1 cellular context compared by ENCODE assay signal in the genomic region with DNA sequence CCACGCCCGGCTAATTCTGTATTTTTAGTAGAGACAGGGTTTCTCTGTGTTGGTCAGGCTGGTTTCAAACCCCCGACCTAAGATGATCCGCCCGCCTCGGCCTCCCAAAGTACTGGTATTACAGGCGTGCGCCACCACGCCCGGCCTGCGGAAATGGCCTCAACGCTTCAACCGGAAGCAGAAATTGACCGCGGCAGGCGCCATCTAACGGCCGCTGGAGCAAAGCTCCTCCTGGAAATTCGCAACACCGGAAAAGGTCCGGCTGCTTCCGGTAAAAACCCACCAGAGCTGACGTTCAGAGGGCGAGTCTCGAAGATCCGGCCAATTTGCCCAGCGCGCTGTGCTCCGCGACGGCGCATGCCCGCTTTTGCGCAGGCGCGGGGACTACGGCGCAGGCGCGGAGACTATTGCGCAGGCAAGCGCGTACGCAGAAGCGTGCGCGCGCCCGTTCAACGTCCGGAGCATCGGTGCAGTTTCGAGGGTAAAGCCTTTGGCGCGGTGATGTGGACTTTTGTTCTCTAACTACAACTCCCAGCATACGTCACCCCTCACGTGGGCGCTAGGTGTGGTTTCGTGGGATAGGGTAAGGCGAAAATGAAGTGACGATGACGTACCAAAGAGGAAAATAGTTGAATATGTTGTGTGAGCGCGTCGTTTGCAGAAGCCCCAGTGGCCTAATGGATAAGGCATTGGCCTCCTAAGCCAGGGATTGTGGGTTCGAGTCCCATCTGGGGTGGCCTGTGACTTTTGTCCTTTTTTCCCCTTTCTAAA.
TF ChIP-seq lines count a peak whose summit lies in the region.

No MANE protein-coding gene starts in this region.

TF ChIP-seq in GM12878, 131 proteins besides CTCF, POLR2A, EP300 and RAD21 (continued from another document):
- TF ChIP-seq, protein P1, sequence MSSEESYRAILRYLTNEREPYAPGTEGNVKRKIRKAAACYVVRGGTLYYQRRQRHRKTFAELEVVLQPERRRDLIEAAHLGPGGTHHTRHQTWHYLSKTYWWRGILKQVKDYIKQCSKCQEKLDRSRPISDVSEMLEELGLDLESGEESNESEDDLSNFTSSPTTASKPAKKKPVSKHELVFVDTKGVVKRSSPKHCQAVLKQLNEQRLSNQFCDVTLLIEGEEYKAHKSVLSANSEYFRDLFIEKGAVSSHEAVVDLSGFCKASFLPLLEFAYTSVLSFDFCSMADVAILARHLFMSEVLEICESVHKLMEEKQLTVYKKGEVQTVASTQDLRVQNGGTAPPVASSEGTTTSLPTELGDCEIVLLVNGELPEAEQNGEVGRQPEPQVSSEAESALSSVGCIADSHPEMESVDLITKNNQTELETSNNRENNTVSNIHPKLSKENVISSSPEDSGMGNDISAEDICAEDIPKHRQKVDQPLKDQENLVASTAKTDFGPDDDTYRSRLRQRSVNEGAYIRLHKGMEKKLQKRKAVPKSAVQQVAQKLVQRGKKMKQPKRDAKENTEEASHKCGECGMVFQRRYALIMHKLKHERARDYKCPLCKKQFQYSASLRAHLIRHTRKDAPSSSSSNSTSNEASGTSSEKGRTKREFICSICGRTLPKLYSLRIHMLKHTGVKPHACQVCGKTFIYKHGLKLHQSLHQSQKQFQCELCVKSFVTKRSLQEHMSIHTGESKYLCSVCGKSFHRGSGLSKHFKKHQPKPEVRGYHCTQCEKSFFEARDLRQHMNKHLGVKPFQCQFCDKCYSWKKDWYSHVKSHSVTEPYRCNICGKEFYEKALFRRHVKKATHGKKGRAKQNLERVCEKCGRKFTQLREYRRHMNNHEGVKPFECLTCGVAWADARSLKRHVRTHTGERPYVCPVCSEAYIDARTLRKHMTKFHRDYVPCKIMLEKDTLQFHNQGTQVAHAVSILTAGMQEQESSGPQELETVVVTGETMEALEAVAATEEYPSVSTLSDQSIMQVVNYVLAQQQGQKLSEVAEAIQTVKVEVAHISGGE (CRISPR knock-in tag; IDR thresholded peaks at IDR 0.05): peak; percentile 72
- no peak for TF ChIP-seq ESRRA (IDR thresholded peaks at IDR 0.05; ENCODE audit: low read length)
- no peak for TF ChIP-seq MYB (IDR thresholded peaks at IDR 0.05; ENCODE audit: borderline replicate concordance, low read depth, low read length)
- no peak for TF ChIP-seq EZH2 (IDR thresholded peaks at IDR 0.05; ENCODE audit: borderline replicate concordance, control insufficient read depth, low read depth, low read length)
- TF ChIP-seq NFIC (IDR thresholded peaks at IDR 0.05; ENCODE audit: low read depth, low read length): peak; percentile 64; the same call in 1 of the 2 replicates
- TF ChIP-seq NRF1 (conservative IDR thresholded peaks at IDR 0.05; ENCODE audit: low read depth, low read length): peak; percentile 99
- peak; percentile 42 for TF ChIP-seq POLR2AphosphoS5 (IDR thresholded peaks at IDR 0.05; ENCODE audit: low read length)
- TF ChIP-seq BRCA1 (IDR thresholded peaks at IDR 0.05; ENCODE audit: low read depth, low read length): 0 out of 2 replicates have a peak, but pooled peaks have one; percentile 12
- TF ChIP-seq NFXL1 (IDR thresholded peaks at IDR 0.05; ENCODE audit: borderline replicate concordance): no peak
- TF ChIP-seq, protein P2, sequence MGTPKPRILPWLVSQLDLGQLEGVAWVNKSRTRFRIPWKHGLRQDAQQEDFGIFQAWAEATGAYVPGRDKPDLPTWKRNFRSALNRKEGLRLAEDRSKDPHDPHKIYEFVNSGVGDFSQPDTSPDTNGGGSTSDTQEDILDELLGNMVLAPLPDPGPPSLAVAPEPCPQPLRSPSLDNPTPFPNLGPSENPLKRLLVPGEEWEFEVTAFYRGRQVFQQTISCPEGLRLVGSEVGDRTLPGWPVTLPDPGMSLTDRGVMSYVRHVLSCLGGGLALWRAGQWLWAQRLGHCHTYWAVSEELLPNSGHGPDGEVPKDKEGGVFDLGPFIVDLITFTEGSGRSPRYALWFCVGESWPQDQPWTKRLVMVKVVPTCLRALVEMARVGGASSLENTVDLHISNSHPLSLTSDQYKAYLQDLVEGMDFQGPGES (IDR thresholded peaks at IDR 0.05): no peak
- TF ChIP-seq LARP7 (IDR thresholded peaks at IDR 0.05): peak; percentile 46
- TF ChIP-seq BHLHE40 (IDR thresholded peaks at IDR 0.05; ENCODE audit: borderline replicate concordance in 1 of 2, low read depth in 2 of 2, low read length in 1 of 2): peak; percentile 88 to 91
- TF ChIP-seq, protein P3, sequence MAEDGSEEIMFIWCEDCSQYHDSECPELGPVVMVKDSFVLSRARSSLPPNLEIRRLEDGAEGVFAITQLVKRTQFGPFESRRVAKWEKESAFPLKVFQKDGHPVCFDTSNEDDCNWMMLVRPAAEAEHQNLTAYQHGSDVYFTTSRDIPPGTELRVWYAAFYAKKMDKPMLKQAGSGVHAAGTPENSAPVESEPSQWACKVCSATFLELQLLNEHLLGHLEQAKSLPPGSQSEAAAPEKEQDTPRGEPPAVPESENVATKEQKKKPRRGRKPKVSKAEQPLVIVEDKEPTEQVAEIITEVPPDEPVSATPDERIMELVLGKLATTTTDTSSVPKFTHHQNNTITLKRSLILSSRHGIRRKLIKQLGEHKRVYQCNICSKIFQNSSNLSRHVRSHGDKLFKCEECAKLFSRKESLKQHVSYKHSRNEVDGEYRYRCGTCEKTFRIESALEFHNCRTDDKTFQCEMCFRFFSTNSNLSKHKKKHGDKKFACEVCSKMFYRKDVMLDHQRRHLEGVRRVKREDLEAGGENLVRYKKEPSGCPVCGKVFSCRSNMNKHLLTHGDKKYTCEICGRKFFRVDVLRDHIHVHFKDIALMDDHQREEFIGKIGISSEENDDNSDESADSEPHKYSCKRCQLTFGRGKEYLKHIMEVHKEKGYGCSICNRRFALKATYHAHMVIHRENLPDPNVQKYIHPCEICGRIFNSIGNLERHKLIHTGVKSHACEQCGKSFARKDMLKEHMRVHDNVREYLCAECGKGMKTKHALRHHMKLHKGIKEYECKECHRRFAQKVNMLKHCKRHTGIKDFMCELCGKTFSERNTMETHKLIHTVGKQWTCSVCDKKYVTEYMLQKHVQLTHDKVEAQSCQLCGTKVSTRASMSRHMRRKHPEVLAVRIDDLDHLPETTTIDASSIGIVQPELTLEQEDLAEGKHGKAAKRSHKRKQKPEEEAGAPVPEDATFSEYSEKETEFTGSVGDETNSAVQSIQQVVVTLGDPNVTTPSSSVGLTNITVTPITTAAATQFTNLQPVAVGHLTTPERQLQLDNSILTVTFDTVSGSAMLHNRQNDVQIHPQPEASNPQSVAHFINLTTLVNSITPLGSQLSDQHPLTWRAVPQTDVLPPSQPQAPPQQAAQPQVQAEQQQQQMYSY (CRISPR knock-in tag; IDR thresholded peaks at IDR 0.05): no peak
- peak; percentile 67; the same call in 2 of the 3 replicates for TF ChIP-seq POU2F2 (IDR thresholded peaks at IDR 0.05; ENCODE audit: borderline replicate concordance, low read depth, low read length)
- TF ChIP-seq, protein P4, sequence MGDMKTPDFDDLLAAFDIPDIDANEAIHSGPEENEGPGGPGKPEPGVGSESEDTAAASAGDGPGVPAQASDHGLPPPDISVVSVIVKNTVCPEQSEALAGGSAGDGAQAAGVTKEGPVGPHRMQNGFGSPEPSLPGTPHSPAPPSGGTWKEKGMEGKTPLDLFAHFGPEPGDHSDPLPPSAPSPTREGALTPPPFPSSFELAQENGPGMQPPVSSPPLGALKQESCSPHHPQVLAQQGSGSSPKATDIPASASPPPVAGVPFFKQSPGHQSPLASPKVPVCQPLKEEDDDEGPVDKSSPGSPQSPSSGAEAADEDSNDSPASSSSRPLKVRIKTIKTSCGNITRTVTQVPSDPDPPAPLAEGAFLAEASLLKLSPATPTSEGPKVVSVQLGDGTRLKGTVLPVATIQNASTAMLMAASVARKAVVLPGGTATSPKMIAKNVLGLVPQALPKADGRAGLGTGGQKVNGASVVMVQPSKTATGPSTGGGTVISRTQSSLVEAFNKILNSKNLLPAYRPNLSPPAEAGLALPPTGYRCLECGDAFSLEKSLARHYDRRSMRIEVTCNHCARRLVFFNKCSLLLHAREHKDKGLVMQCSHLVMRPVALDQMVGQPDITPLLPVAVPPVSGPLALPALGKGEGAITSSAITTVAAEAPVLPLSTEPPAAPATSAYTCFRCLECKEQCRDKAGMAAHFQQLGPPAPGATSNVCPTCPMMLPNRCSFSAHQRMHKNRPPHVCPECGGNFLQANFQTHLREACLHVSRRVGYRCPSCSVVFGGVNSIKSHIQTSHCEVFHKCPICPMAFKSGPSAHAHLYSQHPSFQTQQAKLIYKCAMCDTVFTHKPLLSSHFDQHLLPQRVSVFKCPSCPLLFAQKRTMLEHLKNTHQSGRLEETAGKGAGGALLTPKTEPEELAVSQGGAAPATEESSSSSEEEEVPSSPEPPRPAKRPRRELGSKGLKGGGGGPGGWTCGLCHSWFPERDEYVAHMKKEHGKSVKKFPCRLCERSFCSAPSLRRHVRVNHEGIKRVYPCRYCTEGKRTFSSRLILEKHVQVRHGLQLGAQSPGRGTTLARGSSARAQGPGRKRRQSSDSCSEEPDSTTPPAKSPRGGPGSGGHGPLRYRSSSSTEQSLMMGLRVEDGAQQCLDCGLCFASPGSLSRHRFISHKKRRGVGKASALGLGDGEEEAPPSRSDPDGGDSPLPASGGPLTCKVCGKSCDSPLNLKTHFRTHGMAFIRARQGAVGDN (IDR thresholded peaks at IDR 0.05): peak; percentile 94
- TF ChIP-seq NR2F1 (conservative IDR thresholded peaks at IDR 0.05): no peak
- no peak for TF ChIP-seq NFYA (IDR thresholded peaks at IDR 0.05; ENCODE audit: borderline replicate concordance, low read depth, low read length)
- peak; percentile 88 for TF ChIP-seq HCFC1 (IDR thresholded peaks at IDR 0.05; ENCODE audit: low read length)
- TF ChIP-seq BCL11A (IDR thresholded peaks at IDR 0.05; ENCODE audit: low read depth, low read length): 0 out of 2 replicates have a peak, but pooled peaks have one; percentile 11
- TF ChIP-seq STAT1 (conservative IDR thresholded peaks at IDR 0.05): peak; percentile 91; the same call in 1 of the 2 replicates
- TF ChIP-seq TBL1XR1 (IDR thresholded peaks at IDR 0.05; ENCODE audit: low read depth, low read length): peak; percentile 86; the same call in 1 of the 2 replicates
- TF ChIP-seq CHD1 (IDR thresholded peaks at IDR 0.05; ENCODE audit: low read depth, low read length): no peak
